Comparison of ENCODE assay signal across 10 cellular contexts in the genomic region with DNA sequence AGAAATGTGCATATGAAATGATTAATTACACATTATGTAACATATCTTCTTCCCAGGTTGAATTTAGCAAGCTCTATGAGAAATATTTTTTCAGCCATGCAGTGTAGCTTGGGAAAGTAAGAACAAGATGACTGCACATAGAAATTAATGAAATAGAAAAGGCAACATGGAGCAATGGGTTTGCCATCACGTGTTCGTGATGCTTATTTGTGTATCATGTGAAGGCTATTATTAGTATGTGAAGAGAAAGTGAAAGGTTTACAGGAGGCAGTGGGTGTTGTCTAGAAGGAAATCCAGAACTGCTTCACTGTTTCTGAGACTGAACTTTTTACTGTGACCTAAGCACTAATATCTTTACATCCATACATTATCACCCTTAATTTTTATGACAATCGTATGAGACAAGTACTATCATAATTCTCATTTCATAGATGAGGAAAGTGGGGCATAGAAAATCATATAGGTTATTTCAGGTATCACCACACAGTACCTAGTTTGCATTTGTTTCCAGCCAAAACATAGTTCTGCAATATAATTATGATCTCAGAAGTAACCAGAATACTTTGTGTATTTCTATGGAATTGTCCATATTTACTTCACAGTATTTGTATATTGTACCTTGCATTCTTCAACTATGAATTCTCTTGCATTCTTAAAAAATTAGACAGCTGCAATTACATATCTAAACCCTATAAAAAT. TPM values are rescaled to one million over a fixed set of nuclear protein-coding genes. Genes with fewer than 3 reads are reported as not detected.
DNase-seq lines count a peak whose midpoint lies in the region; ATAC-seq and TF ChIP-seq lines count a peak whose summit lies in the region.
"Had no signal": no experiment of that assay in that cellular context is flagged by ENCODE, and none has a peak within 500 bp of the region (broad histone marks: within the 10 kb centered on the region; RNA-seq: fewer than 3 reads in every experiment).

No MANE protein-coding gene starts in this region.

- no peak for TF ChIP-seq CTCF in tibial nerve (IDR thresholded peaks at IDR 0.05)

- H3K27ac ChIP-seq in BLaER1 treated with 17β-estradiol and CSF1 and Interleukin-3, amounts not matched to agents 10 nM and 100 nM, result no peak overlapping the region; a peak in 2 of 22 replicates
- H3K27ac ChIP-seq in tibial nerve, result no peak overlapping the region
- H3K27ac ChIP-seq: parathyroid adenoma, upper lobe of left lung had no signal

- no peak for TF ChIP-seq EP300 in tibial nerve (IDR thresholded peaks at IDR 0.05)

- no peaks in the 10 kb centered on the region for H3K36me3 ChIP-seq in BLaER1 treated with 17β-estradiol and CSF1 and Interleukin-3, amounts not matched to agents 10 nM and 100 nM
- H3K36me3 ChIP-seq in tibial nerve, result no peaks in the 10 kb centered on the region
- H3K36me3 ChIP-seq: upper lobe of left lung had no signal

- ATAC-seq in GM19025 (IDR thresholded peaks at IDR 0.05; ENCODE audit: low read depth, unreplicated experiment), result peak; percentile 97
- ATAC-seq in HG03025 (IDR thresholded peaks at IDR 0.05; ENCODE audit: low FRiP score, unreplicated experiment), result peak; percentile 98
- ATAC-seq in T-helper 17 cell, result peak; percentile 79

- peaks cover 19% of the 10 kb centered on the region for H3K4me1 Mint-ChIP-seq in T-helper 17 cell

- DNase-seq in T-helper 17 cell (no peak), NCI-H128 (lab: John Stamatoyannopoulos, UW; ENCODE audit: unreplicated experiment) (no peak), hepatic stellate cell (ENCODE audit: low spot score) (no peak), tibial nerve (ENCODE audit: low spot score in 2 of 2) (no peak)
- DNase-seq in activated CD8-positive, alpha-beta memory T cell treated with anti-CD3 and anti-CD28 coated beads for 24 hours, result no peak
- DNase-seq: upper lobe of left lung had no signal

- peak overlapping the region; percentile 13 to 58 (median 28); a peak in 18 of 22 replicates for H3K4me2 ChIP-seq in BLaER1 treated with 17β-estradiol and CSF1 and Interleukin-3, amounts not matched to agents 10 nM and 100 nM

- TF ChIP-seq POLR2A in tibial nerve (IDR thresholded peaks at IDR 0.05), result no peak

- no peak overlapping the region for H3K4me3 Mint-ChIP-seq in T-helper 17 cell

- WGBS in tibial nerve, 2 donors, result 68 to 83% methylated on average over 3 of the region's 3 CpGs

- peaks cover 5 to 21% (median 17%) of the 10 kb centered on the region in 10 experiments; a peak in 19 of 20 replicates for H3K4me1 ChIP-seq in BLaER1 treated with 17β-estradiol and CSF1 and Interleukin-3, amounts not matched to agents 10 nM and 100 nM
- no peaks in the 10 kb centered on the region for H3K4me1 ChIP-seq in tibial nerve
- H3K4me1 ChIP-seq: parathyroid adenoma had no signal

- no peak overlapping the region for H3K4me3 ChIP-seq in BLaER1 treated with 17β-estradiol and CSF1 and Interleukin-3, amounts not matched to agents 10 nM and 100 nM
- H3K4me3 ChIP-seq in tibial nerve, result no peak overlapping the region
- H3K4me3 ChIP-seq: upper lobe of left lung had no signal

- peaks cover 3% of the 10 kb centered on the region for H3K36me3 Mint-ChIP-seq in T-helper 17 cell (ENCODE audit: low read depth)

- H3K27me3 Mint-ChIP-seq in T-helper 17 cell, result no peaks in the 10 kb centered on the region

- no peak overlapping the region for H3K9ac ChIP-seq in BLaER1 treated with 17β-estradiol and CSF1 and Interleukin-3, amounts not matched to agents 10 nM and 100 nM
- H3K9ac ChIP-seq: parathyroid adenoma had no signal

- H3K27ac Mint-ChIP-seq in T-helper 17 cell, result no peak overlapping the region

- no peaks in the 10 kb centered on the region for H3K27me3 ChIP-seq in BLaER1 treated with 17β-estradiol and CSF1 and Interleukin-3, amounts not matched to agents 10 nM and 100 nM
- no peaks in the 10 kb centered on the region for H3K27me3 ChIP-seq in tibial nerve
- H3K27me3 ChIP-seq: upper lobe of left lung had no signal

- no peaks in the 10 kb centered on the region for H4K20me1 ChIP-seq in BLaER1 treated with 17β-estradiol and CSF1 and Interleukin-3, amounts not matched to agents 10 nM and 100 nM

- H3K9me3 ChIP-seq in BLaER1 treated with 17β-estradiol and CSF1 and Interleukin-3, amounts not matched to agents 10 nM and 100 nM (replicated peaks in 1 of 11), result no peaks in the 10 kb centered on the region
- H3K9me3 ChIP-seq in T-helper 17 cell (ENCODE audit: control insufficient read depth, low read length, poor library complexity, severe bottlenecking), result no peaks in the 10 kb centered on the region
- H3K9me3 ChIP-seq in tibial nerve, result no peaks in the 10 kb centered on the region
- H3K9me3 ChIP-seq: upper lobe of left lung had no signal

RNA-seq across cellular contexts. Expression of gene SERPINI1, which starts 14.9 kb away (rescaled TPM):
- total RNA-seq in T-helper 17 cell (1 to 10 TPM; 2.8 to 3.6 TPM), tibial nerve (10 to 100 TPM in 1 of 4 donors, 1 to 10 TPM in 3; 1.2 to 15.5 (median 3.8) TPM)

RNA-seq across cellular contexts. Expression of gene PDCD10, which starts 15.7 kb away (rescaled TPM):
- 10 to 100 TPM; 51.1 to 55.5 TPM for total RNA-seq in T-helper 17 cell
- 10 to 100 TPM; 62.1 to 69.9 (median 69.2) TPM for total RNA-seq in tibial nerve
